In the genomic region with DNA sequence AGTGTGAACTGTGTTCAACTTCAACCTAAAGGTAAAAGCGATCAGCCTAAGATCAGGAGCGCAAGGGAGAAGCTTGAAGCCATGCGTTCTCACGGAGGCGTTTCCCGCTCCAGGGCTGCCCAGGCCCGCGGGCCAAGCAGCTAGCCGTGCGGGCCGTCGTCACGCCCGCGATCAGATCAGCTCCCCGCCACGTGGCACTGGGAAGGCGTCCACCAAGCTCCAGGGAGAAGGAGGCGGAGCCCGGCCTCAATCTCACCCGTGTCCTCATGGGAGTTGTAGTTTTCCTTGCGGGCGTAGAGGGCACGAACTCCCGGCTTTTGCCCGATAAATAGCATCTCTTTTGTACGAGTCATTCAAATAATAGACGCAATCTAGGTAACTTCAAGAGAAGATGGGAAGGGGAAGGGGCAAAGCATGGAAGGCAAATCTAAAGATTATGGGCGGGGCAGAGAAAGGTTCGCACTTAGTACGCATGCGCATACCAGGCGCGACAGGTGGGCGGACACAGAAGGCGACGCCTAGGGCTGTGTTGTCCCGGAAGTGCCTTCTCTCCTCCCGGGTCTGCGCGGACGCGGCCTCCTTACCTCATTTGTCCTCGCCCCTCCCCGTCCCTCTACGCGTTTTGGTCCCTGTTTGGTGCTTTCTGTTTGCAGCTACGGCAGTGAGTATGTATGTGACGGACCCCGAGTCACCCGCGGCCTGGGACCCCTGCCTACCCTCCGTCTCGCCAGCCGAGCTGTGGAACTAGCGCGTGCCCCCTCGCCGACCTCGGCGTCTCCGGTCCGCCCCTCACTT, we compare ENCODE assay signal across 8 cellular contexts. TPM values are rescaled to one million over a fixed set of nuclear protein-coding genes. Genes with fewer than 3 reads are reported as not detected.
DNase-seq lines count a peak whose midpoint lies in the region; TF ChIP-seq lines count a peak whose summit lies in the region.

No MANE protein-coding gene starts in this region.

- no peaks in the 10 kb centered on the region for H3K27me3 ChIP-seq in effector memory CD4-positive, alpha-beta T cell (replicated peaks; ENCODE audit: control insufficient read depth, insufficient read depth, low read length, poor library complexity, severe bottlenecking)

- peak overlapping the region; percentile 98 for H3K4me3 ChIP-seq in effector memory CD4-positive, alpha-beta T cell (ENCODE audit: insufficient read depth, low read depth, low read length, poor library complexity, severe bottlenecking)

- H3K4me1 ChIP-seq in effector memory CD4-positive, alpha-beta T cell (ENCODE audit: control insufficient read depth, insufficient read depth, low read length, poor library complexity, severe bottlenecking): peaks cover 8% of the 10 kb centered on the region

- DNase-seq in CMK (ENCODE audit: low read depth): peak; percentile 84
- peak; percentile 95 for DNase-seq in GM20000 (ENCODE audit: low spot score)
- DNase-seq in HT-29 (ENCODE audit: low spot score): peak; percentile 93
- peak; percentile 90 for DNase-seq in NK-92 treated with Interleukin-12 subunit alpha and Interleukin-12 subunit beta, amount 100 ng/mL, for 24 hours (lab: John Stamatoyannopoulos, UW)
- DNase-seq in activated CD8-positive, alpha-beta memory T cell treated with anti-CD3 and anti-CD28 coated beads for 4 hours (ENCODE audit: low read depth in 2 of 2): peak; percentile 86 to 94
- DNase-seq in effector memory CD4-positive, alpha-beta T cell: peak; percentile 89 to 92 (median 89)
- peak; percentile 89 to 92 for DNase-seq in lung microvascular endothelial cell (ENCODE audit: low read depth in 2 of 2)
- peak; percentile 81 to 88 (median 84) for DNase-seq in stimulated activated CD4-positive, alpha-beta T cell treated with anti-CD3 and anti-CD28 coated beads, TNF-alpha, amount 100 ng/mL, for 4 hours (ENCODE audit: low read depth in 3 of 3)

- H3K36me3 ChIP-seq in effector memory CD4-positive, alpha-beta T cell (ENCODE audit: control insufficient read depth, insufficient read depth, low read length): no peaks in the 10 kb centered on the region

- H3K9me3 ChIP-seq in effector memory CD4-positive, alpha-beta T cell (ENCODE audit: control insufficient read depth, low read length): no peaks in the 10 kb centered on the region

- peak overlapping the region; percentile 92 for H3K27ac ChIP-seq in effector memory CD4-positive, alpha-beta T cell (ENCODE audit: insufficient read depth, low read length, poor library complexity, severe bottlenecking)

- TF ChIP-seq CTCF in GM20000 (IDR thresholded peaks at IDR 0.05; ENCODE audit: extremely low read depth, missing control alignments): no peak

RNA-seq across cellular contexts. Expression of a gene that starts 40.8 kb away (rescaled TPM):
- 2.7 and 4.6 TPM in 2 replicates for total RNA-seq in HT-29 (2014; rRNA removed; shearing (Covaris generic))
- 6.5 and 9.9 TPM in 2 replicates for total RNA-seq in lung microvascular endothelial cell

RNA-seq across cellular contexts. Expression of a gene that starts 45.5 kb away (rescaled TPM):
- not detected in 2 replicates for total RNA-seq in HT-29 (2014; rRNA removed; shearing (Covaris generic))
- total RNA-seq in lung microvascular endothelial cell: not detected in 2 replicates

Comparison
In these comparisons a context has a peak if more than half of its experiments do, and no peak if none do; other contexts are left out.
1. Peak in every context shown above with its lines: DNase-seq, H3K4me3 ChIP-seq and H3K27ac ChIP-seq.